Comparison of ENCODE assay signal across 29 cellular contexts in genomic region chr22:43404673-43405385, GRCh38. TPM values are rescaled to one million over a fixed set of nuclear protein-coding genes. Genes with fewer than 3 reads are reported as not detected.
DNase-seq lines count a peak whose midpoint lies in the region; ATAC-seq and TF ChIP-seq lines count a peak whose summit lies in the region.
"Had no signal": no experiment of that assay in that cellular context is flagged by ENCODE, and none has a peak within 500 bp of the region (broad histone marks: within the 10 kb centered on the region; RNA-seq: fewer than 3 reads in every experiment).

No MANE protein-coding gene starts in this region.

- ATAC-seq in left ventricle myocardium superior (no peak), HG03378 (IDR thresholded peaks at IDR 0.05; ENCODE audit: unreplicated experiment) (no peak)
- ATAC-seq: GM12878; left lobe of liver; natural killer cell; stimulated activated naive B cell treated with anti-CD40 and anti-IgM and Interleukin-4, amounts not matched to agents 10 μg/mL and 1 μg/mL and 100 μg/mL, for 72 hours had no signal

- no peak overlapping the region for H3K4me3 ChIP-seq in left ventricle myocardium inferior
- H3K4me3 ChIP-seq: GM12878, PC-9, right atrium auricular region, vagina had no signal

- peaks cover 79% of the 10 kb centered on the region for H3K27me3 ChIP-seq in left ventricle myocardium inferior (ENCODE audit: low read depth)
- H3K27me3 ChIP-seq: right atrium auricular region, vagina had no signal

- intact Hi-C loops in left ventricle myocardium superior (cut with micrococcal nuclease) (no loop called here), left ventricle myocardium inferior (cut with micrococcal nuclease) (no loop called here)

- no peak for TF ChIP-seq CTCF in left ventricle myocardium inferior (IDR thresholded peaks at IDR 0.05; ENCODE audit: borderline replicate concordance)

- peaks cover 7% of the 10 kb centered on the region for H3K4me1 ChIP-seq in left ventricle myocardium inferior
- H3K4me1 ChIP-seq: right atrium auricular region, vagina had no signal

- H3K27ac ChIP-seq in left ventricle myocardium inferior (replicated peaks) (no peak overlapping the region), epithelial cell of prostate (no peak overlapping the region)
- H3K27ac ChIP-seq: PC-9, right atrium auricular region, vagina had no signal

- H3K9me3 ChIP-seq in left ventricle myocardium inferior (replicated peaks): no peaks in the 10 kb centered on the region
- H3K9me3 ChIP-seq: right atrium auricular region, vagina had no signal

- DNase-seq in left ventricle myocardium superior: peak; percentile 19
- no peak for DNase-seq in left ventricle myocardium inferior
- DNase-seq in NCI-H345 (lab: John Stamatoyannopoulos, UW): peak; percentile 73
- DNase-seq in epithelial cell of prostate (ENCODE audit: low read depth, low spot score): peak; percentile 87
- DNase-seq in NCI-H1694 (lab: John Stamatoyannopoulos, UW): no peak
- no peak for DNase-seq in effector CD4-positive, alpha-beta T cell
- no peak for DNase-seq in GM19240 (ENCODE audit: insufficient read length, low spot score)
- DNase-seq: ACHN; activated CD4-positive, alpha-beta memory T cell treated with anti-CD3 and anti-CD28 coated beads, Interleukin-2, amount 10 ng/mL, durations not matched to agents 7 days and 5 days; activated effector memory CD4-positive, alpha-beta T cell treated with anti-CD3 and anti-CD28 coated beads, Interleukin-2, amount 50 U/mL, for 16 hours; activated naive CD8-positive, alpha-beta T cell treated with anti-CD3 and anti-CD28 coated beads, Interleukin-2, amount 10 ng/mL, durations not matched to agents 7 days and 5 days; activated T-cell treated with anti-CD3 and anti-CD28 coated beads for 4 hours; cerebellar nuclear complex; DND-41; foreskin melanocyte; natural killer cell; NCI-H1092; NCI-H2081 treated with DMSO at 0.1 percent for 48 hours; SIG-M5; stimulated activated CD4-positive, alpha-beta T cell treated with anti-CD3 and anti-CD28 coated beads, Interleukin-4, amount 100 ng/mL, for 1 hour; stimulated activated naive B cell treated with anti-CD40 and anti-IgM and Interleukin-4, amounts not matched to agents 10 μg/mL and 1 μg/mL and 100 μg/mL, for 72 hours; SW 1271 had no signal

- H3K36me3 ChIP-seq in left ventricle myocardium inferior: no peaks in the 10 kb centered on the region
- H3K36me3 ChIP-seq: right atrium auricular region, vagina had no signal

RNA-seq across cellular contexts. Expression of gene MPPED1, which starts 7.0 kb away (rescaled TPM):
- total RNA-seq in left ventricle myocardium superior (not detected), left ventricle myocardium inferior (not detected)
- total RNA-seq: activated CD4-positive, alpha-beta memory T cell treated with anti-CD3 and anti-CD28 coated beads, Interleukin-2, amount 10 ng/mL, durations not matched to agents 7 days and 5 days; activated naive CD8-positive, alpha-beta T cell treated with anti-CD3 and anti-CD28 coated beads, Interleukin-2, amount 10 ng/mL, durations not matched to agents 7 days and 5 days; natural killer cell; osteocyte; PC-9; right atrium auricular region had no signal

Comparison
In these comparisons a context has a peak if more than half of its experiments do, and no peak if none do; other contexts are left out.
1. DNase-seq: peak in left ventricle myocardium superior (single experiment), NCI-H345 (single experiment) and epithelial cell of prostate (single experiment); none in left ventricle myocardium inferior (single experiment), NCI-H1694 (single experiment), effector CD4-positive, alpha-beta T cell (single experiment) and GM19240 (single experiment).